Comparison of ENCODE assay signal across 8 cellular contexts in genomic region chr7:112056409-112056808, GRCh38.
DNase-seq lines count a peak whose midpoint lies in the region; ATAC-seq and TF ChIP-seq lines count a peak whose summit lies in the region.

No MANE protein-coding gene starts in this region.

- no peak for TF ChIP-seq POLR2A in thyroid gland (IDR thresholded peaks at IDR 0.05)

- no peak overlapping the region for H3K27ac Mint-ChIP-seq in progenitor cell of endocrine pancreas

- H3K27ac ChIP-seq in thyroid gland, result no peak overlapping the region

- intact Hi-C loops in thyroid gland (cut with DNase I), result no loop called here

- TF ChIP-seq CTCF in progenitor cell of endocrine pancreas (IDR thresholded peaks at IDR 0.05; ENCODE audit: unreplicated experiment) (no peak), thyroid gland (IDR thresholded peaks at IDR 0.05) (no peak)

- H3K27me3 Mint-ChIP-seq in progenitor cell of endocrine pancreas, result no peaks in the 10 kb centered on the region

- no peaks in the 10 kb centered on the region for H3K36me3 Mint-ChIP-seq in progenitor cell of endocrine pancreas (ENCODE audit: insufficient read depth)

- no peaks in the 10 kb centered on the region for H3K27me3 ChIP-seq in thyroid gland

- no peak overlapping the region for H3K4me3 Mint-ChIP-seq in progenitor cell of endocrine pancreas (ENCODE audit: low read depth)

- peaks cover 31% of the 10 kb centered on the region for H3K4me1 Mint-ChIP-seq in progenitor cell of endocrine pancreas (ENCODE audit: low read depth)

- H3K9me3 Mint-ChIP-seq in progenitor cell of endocrine pancreas (ENCODE audit: low read depth), result peaks cover 3% of the 10 kb centered on the region

- ATAC-seq in GM21390 (IDR thresholded peaks at IDR 0.05; ENCODE audit: unreplicated experiment), result peak; percentile 75

- H3K4me1 ChIP-seq in thyroid gland, result peaks cover 0 to 6% of the 10 kb centered on the region in 2 donors

- WGBS in thyroid gland, 2 donors, result 56 to 58% methylated on average over 2 of the region's 2 CpGs

- no peaks in the 10 kb centered on the region for H3K36me3 ChIP-seq in thyroid gland

- DNase-seq in DMS153 treated with DMSO at 0.1 percent for 48 hours (lab: John Stamatoyannopoulos, UW; ENCODE audit: unreplicated experiment), result peak; percentile 11
- DNase-seq in HuH-7 (ENCODE audit: low spot score), result peak; percentile 40
- DNase-seq in fibroblast of gingiva (ENCODE audit: low read depth), result peak; percentile 12
- no peak for DNase-seq in activated gamma-delta T cell (lab: John Stamatoyannopoulos, UW)
- no peak for DNase-seq in AG08395 (ENCODE audit: low spot score)
- DNase-seq in progenitor cell of endocrine pancreas (ENCODE audit: low spot score, unreplicated experiment), result no peak
- no peak for DNase-seq in thyroid gland

- H3K4me3 ChIP-seq in thyroid gland (replicated peaks in 1 of 3), result no peak overlapping the region

- no peaks in the 10 kb centered on the region for H3K9me3 ChIP-seq in thyroid gland

Comparison
In these comparisons a context has a peak if more than half of its experiments do, and no peak if none do; other contexts are left out.
1. DNase-seq: peak in DMS153 treated with DMSO at 0.1 percent for 48 hours (single experiment), HuH-7 (single experiment) and fibroblast of gingiva (single experiment); none in activated gamma-delta T cell (single experiment), AG08395 (single experiment), progenitor cell of endocrine pancreas (single experiment) and thyroid gland (0 of 2).